Comparison of ENCODE assay signal across 8 cellular contexts in genomic region chr3:125915427-125915787, GRCh38. TPM values are rescaled to one million over a fixed set of nuclear protein-coding genes. Genes with fewer than 3 reads are reported as not detected.
A peak's percentile ranks its signal among the peaks of the same experiment; 100 is the strongest.
DNase-seq lines count a peak whose midpoint lies in the region; ATAC-seq, FAIRE-seq and TF ChIP-seq lines count a peak whose summit lies in the region.
"Not testable (repeated sequence)": the region's sequence is repeated elsewhere in the genome, so short reads cannot be mapped to it uniquely, and the experiment has no call there.

No MANE protein-coding gene starts in this region.

- TF ChIP-seq POLR2A in tibial nerve (IDR thresholded peaks at IDR 0.05): not testable (repeated sequence)

- not testable (repeated sequence) for H3K27me3 ChIP-seq in DND-41 (ENCODE audit: insufficient read depth, low read length, poor library complexity); left lung; pancreas; tibial nerve

- H3K9me3 Mint-ChIP-seq in WTC11, brain: not testable (repeated sequence)

- peak overlapping the region; percentile 69 for H2AFZ ChIP-seq in DND-41 (ENCODE audit: low read depth, low read length)

- not testable (repeated sequence) for H3K9me3 ChIP-seq in DND-41 (ENCODE audit: insufficient read depth, low read length, severe bottlenecking); left lung; pancreas; tibial nerve

- TF ChIP-seq CTCF in DND-41 (IDR thresholded peaks at IDR 0.05; ENCODE audit: borderline replicate concordance, extremely low read depth, low read length, poor library complexity, severe bottlenecking); WTC11 (IDR thresholded peaks at IDR 0.05); brain (conservative IDR thresholded peaks at IDR 0.05); left lung (IDR thresholded peaks at IDR 0.05); pancreas (IDR thresholded peaks at IDR 0.05); tibial nerve (IDR thresholded peaks at IDR 0.05): not testable (repeated sequence)

- not testable (repeated sequence) for H3K27me3 Mint-ChIP-seq in WTC11 (ENCODE audit: low read depth); brain

- POLR2A ChIA-PET in WTC11 (lab: Charles Lee): not testable (repeated sequence)

- H3K9ac ChIP-seq in DND-41 (ENCODE audit: low read depth, low read length): peak overlapping the region; percentile 51

- H3K79me2 ChIP-seq in DND-41 (ENCODE audit: insufficient read depth, low read length): not testable (repeated sequence)

- intact Hi-C loops in left lung (cut with DNase I); pancreas (cut with DNase I): not testable (repeated sequence)

- H3K4me2 ChIP-seq in DND-41 (ENCODE audit: insufficient read depth, low read length): peak overlapping the region; percentile 77

- H3K4me1 Mint-ChIP-seq in WTC11: peaks cover 15% of the 10 kb centered on the region
- peaks cover 47% of the 10 kb centered on the region for H3K4me1 Mint-ChIP-seq in brain

- WGBS in pancreas, 2 donors: 0% methylated on average over 26 to 30 of the region's 30 CpGs
- WGBS in tibial nerve, 2 donors: 0 to 3% methylated on average over 7 to 29 of the region's 30 CpGs

- H3K4me3 ChIP-seq in DND-41 (ENCODE audit: low read depth in 1 of 2, low read length in 2 of 2) (peak overlapping the region; percentile 20 to 61; a peak in 3 of 4 replicates), left lung (peak overlapping the region; percentile 54 to 70), pancreas (peak overlapping the region; percentile 37 to 75 (median 47)), tibial nerve (peak overlapping the region; percentile 73 to 89 (median 82))

- not testable (repeated sequence) for DNase-seq in DND-41; WTC11 (ENCODE audit: low spot score); left lung; tibial nerve (ENCODE audit: low spot score in 2 of 2)
- peak; percentile 1 for DNase-seq in LoVo (ENCODE audit: low spot score)
- peak; percentile 5 for DNase-seq in fibroblast of gingiva (ENCODE audit: low read depth)
- DNase-seq in pancreas: peak in 3 of 6 donors; percentile 72 to 86 (median 77)

- not testable (repeated sequence) for H3K27ac ChIP-seq in DND-41 (ENCODE audit: low read length)
- H3K27ac ChIP-seq in left lung (peak overlapping the region; percentile 78 to 80), pancreas (peak overlapping the region; percentile 59 to 81 (median 69)), tibial nerve (peak overlapping the region; percentile 82 to 94 (median 88))

- H3K4me3 Mint-ChIP-seq in WTC11 (peak overlapping the region; percentile 83), brain (peak overlapping the region; percentile 90 to 94 (median 91))

- H3K4me1 ChIP-seq in DND-41 (ENCODE audit: insufficient read depth, low read length): peaks cover 17% of the 10 kb centered on the region
- H3K4me1 ChIP-seq in left lung, pancreas: not testable (repeated sequence)
- peaks cover 0 to 17% (median 5%) of the 10 kb centered on the region in 4 donors for H3K4me1 ChIP-seq in tibial nerve

- not testable (repeated sequence) for TF ChIP-seq EP300 in tibial nerve (IDR thresholded peaks at IDR 0.05)

- not testable (repeated sequence) for ATAC-seq in DND-41 (ENCODE audit: insufficient read depth, low read depth); WTC11; left lung; pancreas

- not testable (repeated sequence) for H4K20me1 ChIP-seq in DND-41 (ENCODE audit: insufficient read depth, low read length)

- not testable (repeated sequence) for H3K36me3 ChIP-seq in DND-41 (ENCODE audit: insufficient read depth, low read length); left lung; pancreas; tibial nerve

- not testable (repeated sequence) for FAIRE-seq in pancreas (lab: Jason Lieb, UNC)

- not testable (repeated sequence) for H3K27ac Mint-ChIP-seq in WTC11
- peak overlapping the region; percentile 92 to 99 (median 97) for H3K27ac Mint-ChIP-seq in brain

- CTCF ChIA-PET in WTC11 (lab: Charles Lee): interaction anchor here (0.7 kb wide), 1 partner anchor 9 kb away, joined by 3 read pairs; no protein-coding TSS in a partner anchor

- H3K36me3 Mint-ChIP-seq in WTC11, brain: not testable (repeated sequence)

RNA-seq across cellular contexts. Expression of gene ROPN1B, which starts 53.6 kb away (rescaled TPM):
- total RNA-seq in WTC11 (2021): 0.09 to 0.13 TPM in 2 of 3 replicates, not detected in the other
- polyA plus RNA-seq in brain (ENCODE audit: insufficient read depth, low read depth, low replicate concordance): 5.3 TPM
- total RNA-seq in left lung: under 1 TPM; 0.29 to 0.71 TPM
- under 1 TPM in 2 of 6 donors, not detected in 4; 0.19 to 0.20 TPM for total RNA-seq in pancreas
- polyA plus RNA-seq in pancreas: under 1 TPM in 1 of 2 donors, not detected in 1; 0.23 TPM
- total RNA-seq in tibial nerve: 1 to 10 TPM in 2 of 4 donors, under 1 TPM in 1, not detected in 1; 0.60 to 8.8 (median 6.9) TPM
